29 cellular contexts compared by ENCODE assay signal in genomic region chr6:169942173-169942572, GRCh38.
"Had no signal": no experiment of that assay in that cellular context is flagged by ENCODE, and none has a peak within 500 bp of the region (broad histone marks: within the 10 kb centered on the region; RNA-seq: fewer than 3 reads in every experiment).

No MANE protein-coding gene starts in this region.

- H3K36me3 ChIP-seq: SJCRH30 had no signal

- DNase-seq: Karpas-422, KBM-7, MM.1S, MV-4-11, NCI-H1105, NCI-H1417 treated with DMSO at 0.1 percent for 48 hours, NCI-H1436 treated with DMSO at 0.1 percent for 48 hours, NCI-H1694 treated with DMSO at 0.1 percent for 48 hours, NCI-H187 treated with DMSO at 0.1 percent for 48 hours, NCI-H2029, NCI-H2081, NCI-H2171 treated with DMSO at 0.1 percent for 48 hours, NCI-H2227 treated with DMSO at 0.1 percent for 48 hours, NCI-H345, NCI-H446, NCI-H510A treated with DMSO at 0.1 percent for 48 hours, NCI-H524 treated with DMSO at 0.1 percent for 48 hours, NCI-H526 treated with DMSO at 0.1 percent for 48 hours, NCI-H774, PC-9, SIG-M5, SJCRH30, T-cell, T-helper 17 cell had no signal

- H3K9me3 ChIP-seq: SJCRH30 had no signal

- H3K4me3 ChIP-seq: PC-9, SJCRH30, SK-N-MC had no signal

- H3K27ac ChIP-seq: KMS-11, PC-9, RWPE1, SJCRH30, SK-N-MC had no signal

- H3K4me2 ChIP-seq: KMS-11, PC-9 had no signal

- H2AFZ ChIP-seq: PC-9 had no signal

- H3K9ac ChIP-seq: KMS-11 had no signal

- ATAC-seq: Panc1, Right ventricle myocardium inferior, T-cell, T-helper 17 cell had no signal
